ENCODE assay signal across 25 cellular contexts in genomic region chr7:44403775-44404174, GRCh38.
"Had no signal": no experiment of that assay in that cellular context is flagged by ENCODE, and none has a peak within 500 bp of the region (broad histone marks: within the 10 kb centered on the region; RNA-seq: fewer than 3 reads in every experiment).

No MANE protein-coding gene starts in this region.

- H3K9me3 ChIP-seq: mucosa of descending colon, neutrophil, pancreas, sigmoid colon, testis, tibial artery, upper lobe of left lung had no signal

- H3K4me1 ChIP-seq: foreskin keratinocyte, pancreas had no signal

- FAIRE-seq: keratinocyte, pancreas had no signal

- H3K27me3 ChIP-seq: dorsolateral prefrontal cortex, foreskin keratinocyte, hepatocyte, neutrophil, pancreas, sigmoid colon, testis, tibial artery, upper lobe of left lung had no signal

- DNase-seq: caudate nucleus; cerebellar nuclear complex; dorsolateral prefrontal cortex; effector CD4-positive, alpha-beta T cell; foreskin keratinocyte; mesenchymal stem cell; mucosa of descending colon; naive B cell; pancreas; retina; sigmoid colon; stimulated activated CD4-positive, alpha-beta T cell treated with anti-CD3 and anti-CD28 coated beads, Interleukin-2, amount 100 ng/mL, for 24 hours; stimulated activated CD4-positive, alpha-beta T cell treated with anti-CD3 and anti-CD28 coated beads, Interleukin-4, amount 100 ng/mL, for 24 hours; stimulated activated naive CD8-positive, alpha-beta T cell treated with anti-CD3 and anti-CD28 coated beads, Interleukin-15, Interleukin-2, amounts not matched to agents 100 U/mL and 50 U/mL, for 24 hours; substantia nigra; testis; tibial artery; upper lobe of left lung had no signal

- ATAC-seq: esophagus mucosa; foreskin keratinocyte; mucosa of descending colon; natural killer cell treated with Interleukin-12 subunit alpha and Interleukin-12 subunit beta and Interleukin-15 and Interleukin-18, amount 100 ng/mL, for 72 hours; pancreas; stimulated activated memory B cell treated with anti-CD40 and anti-IgM and Interleukin-4, amounts not matched to agents 10 μg/mL and 1 μg/mL and 100 μg/mL, for 72 hours; stimulated activated naive CD8-positive, alpha-beta T cell treated with anti-CD3 and anti-CD28 coated beads, Interleukin-15, Interleukin-2, amounts not matched to agents 100 U/mL and 50 U/mL, for 24 hours had no signal

- H3K4me3 ChIP-seq: dorsolateral prefrontal cortex, hepatocyte, mucosa of descending colon, pancreas, sigmoid colon, testis, tibial artery, upper lobe of left lung had no signal

- H3K27ac ChIP-seq: dorsolateral prefrontal cortex, epithelial cell of prostate, foreskin keratinocyte, hepatocyte, neutrophil, pancreas, sigmoid colon, testis, tibial artery, upper lobe of left lung had no signal
